Comparison of ENCODE assay signal across 14 cellular contexts in the genomic region with DNA sequence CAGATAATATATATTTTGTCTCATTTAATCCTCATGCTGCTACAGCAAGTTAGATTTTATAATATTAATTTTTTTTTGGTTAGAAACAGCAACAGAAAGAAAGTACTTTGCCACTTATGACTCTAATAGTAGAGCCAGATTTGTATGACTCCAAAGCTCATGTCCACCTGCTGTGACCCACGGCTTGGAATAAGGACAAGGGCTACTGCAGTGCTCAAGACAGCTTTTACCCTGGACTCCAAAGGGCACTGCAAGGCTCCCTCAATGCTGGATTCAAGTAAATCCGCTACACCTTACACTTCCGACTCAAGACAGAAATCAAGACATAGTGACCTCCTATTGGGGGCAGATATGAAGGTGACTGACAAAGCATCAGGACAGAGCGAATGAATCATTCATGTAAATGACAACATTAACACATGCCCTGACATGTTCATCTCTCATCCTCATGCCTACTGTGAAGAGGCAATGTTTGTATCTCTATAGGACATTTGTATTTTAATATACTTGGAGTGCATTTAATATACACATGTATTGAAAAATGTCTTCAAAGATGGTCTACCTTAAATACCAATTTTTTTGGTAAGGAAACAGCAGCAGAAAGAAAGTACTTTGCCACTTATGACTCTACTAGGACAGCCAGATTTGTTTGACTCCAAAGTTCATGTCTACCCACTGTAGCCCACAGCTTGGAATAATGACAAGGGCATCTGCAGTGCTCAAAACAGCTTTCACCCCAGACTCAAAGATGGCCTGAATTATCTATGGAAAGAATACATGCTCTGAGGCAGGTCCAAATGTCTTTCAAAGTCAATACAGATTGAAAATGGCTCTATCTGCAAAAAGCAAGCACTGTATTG.
"Had no signal": no experiment of that assay in that cellular context is flagged by ENCODE, and none has a peak within 500 bp of the region (broad histone marks: within the 10 kb centered on the region; RNA-seq: fewer than 3 reads in every experiment).

No MANE protein-coding gene starts in this region.

- H3K36me3 Mint-ChIP-seq: mesothelial cell of epicardium; stimulated activated memory B cell treated with anti-CD40 and anti-IgM and Interleukin-4, amounts not matched to agents 10 μg/mL and 1 μg/mL and 100 μg/mL, for 72 hours had no signal

- H3K9me3 Mint-ChIP-seq: activated CD8-positive, alpha-beta T cell treated with anti-CD3 and anti-CD28 coated beads for 36 hours; activated T-cell treated with anti-CD3 and anti-CD28 coated beads, Interleukin-2, amount 50 U/mL, for 72 hours; mesothelial cell of epicardium; stimulated activated memory B cell treated with anti-CD40 and anti-IgM and Interleukin-4, amounts not matched to agents 10 μg/mL and 1 μg/mL and 100 μg/mL, for 72 hours; T-helper 2 cell treated with Interferon-gamma antibody and Interleukin-4, amounts not matched to agents 5 μg/mL and 100 μg/mL, for 36 hours had no signal

- H3K27ac ChIP-seq: cardiac muscle cell, coronary artery, gastroesophageal sphincter, tibial nerve had no signal

- H3K4me1 Mint-ChIP-seq: stimulated activated memory B cell treated with anti-CD40 and anti-IgM and Interleukin-4, amounts not matched to agents 10 μg/mL and 1 μg/mL and 100 μg/mL, for 72 hours had no signal

- H3K4me3 Mint-ChIP-seq: activated CD8-positive, alpha-beta T cell treated with anti-CD3 and anti-CD28 coated beads for 36 hours; activated T-cell treated with anti-CD3 and anti-CD28 coated beads, Interleukin-2, amount 50 U/mL, for 72 hours; mesothelial cell of epicardium; stimulated activated memory B cell treated with anti-CD40 and anti-IgM and Interleukin-4, amounts not matched to agents 10 μg/mL and 1 μg/mL and 100 μg/mL, for 72 hours; T-helper 2 cell treated with Interferon-gamma antibody and Interleukin-4, amounts not matched to agents 5 μg/mL and 100 μg/mL, for 36 hours had no signal

- ATAC-seq: activated CD8-positive, alpha-beta T cell treated with anti-CD3 and anti-CD28 coated beads for 36 hours; activated T-cell treated with anti-CD3 and anti-CD28 coated beads, Interleukin-2, amount 50 U/mL, for 72 hours; gastroesophageal sphincter; stimulated activated memory B cell treated with anti-CD40 and anti-IgM and Interleukin-4, amounts not matched to agents 10 μg/mL and 1 μg/mL and 100 μg/mL, for 72 hours had no signal

- DNase-seq: activated CD4-positive, alpha-beta T cell treated with anti-CD3 and anti-CD28 coated beads for 1 hour; activated CD8-positive, alpha-beta memory T cell treated with anti-CD3 and anti-CD28 coated beads, Interleukin-2, amount 50 U/mL, for 4 hours; activated CD8-positive, alpha-beta T cell treated with anti-CD3 and anti-CD28 coated beads for 36 hours; activated T-cell treated with anti-CD3 and anti-CD28 coated beads, Interleukin-2, amount 50 U/mL, for 72 hours; aorta; effector CD4-positive, alpha-beta T cell; small intestine had no signal

- H3K27me3 ChIP-seq: cardiac muscle cell, gastroesophageal sphincter, tibial nerve had no signal

- H3K4me3 ChIP-seq: cardiac muscle cell, coronary artery, gastroesophageal sphincter, tibial nerve had no signal

- H3K27ac Mint-ChIP-seq: activated CD8-positive, alpha-beta T cell treated with anti-CD3 and anti-CD28 coated beads for 36 hours; activated T-cell treated with anti-CD3 and anti-CD28 coated beads, Interleukin-2, amount 50 U/mL, for 72 hours; mesothelial cell of epicardium; stimulated activated memory B cell treated with anti-CD40 and anti-IgM and Interleukin-4, amounts not matched to agents 10 μg/mL and 1 μg/mL and 100 μg/mL, for 72 hours; T-helper 2 cell treated with Interferon-gamma antibody and Interleukin-4, amounts not matched to agents 5 μg/mL and 100 μg/mL, for 36 hours had no signal

- H3K9me3 ChIP-seq: gastroesophageal sphincter, tibial nerve had no signal

- H3K4me1 ChIP-seq: gastroesophageal sphincter, tibial nerve had no signal

- H3K36me3 ChIP-seq: cardiac muscle cell, gastroesophageal sphincter, tibial nerve had no signal
